7 cellular contexts compared by ENCODE assay signal in genomic region chr5:177592905-177593304, GRCh38. TPM values are rescaled to one million over a fixed set of nuclear protein-coding genes. Genes with fewer than 3 reads are reported as not detected.
DNase-seq lines count a peak whose midpoint lies in the region; FAIRE-seq and TF ChIP-seq lines count a peak whose summit lies in the region.

No MANE protein-coding gene starts in this region.

- WGBS in HUES64 = 93% methylated on average over 13 of the region's 13 CpGs
- WGBS in stomach, 5 donors = 71 to 81% (median 74%) methylated on average over 13 of the region's 13 CpGs

- peaks cover 38% of the 10 kb centered on the region for H3K36me3 ChIP-seq in HUES64 (ENCODE audit: insufficient read depth, low read length)
- H3K36me3 ChIP-seq in kidney (ENCODE audit: control insufficient read depth in 1 of 2, insufficient read depth in 2 of 2, low read length in 2 of 2) = peaks cover 24 to 33% of the 10 kb centered on the region in 2 donors
- peaks cover 34 to 39% (median 36%) of the 10 kb centered on the region in 4 donors for H3K36me3 ChIP-seq in stomach

- intact Hi-C loops in kidney (cut with DNase I) (no loop called here), stomach (cut with DNase I; ENCODE audit: low total_unique reads) (no loop called here)

- peaks cover 21% of the 10 kb centered on the region for H3K27me3 Mint-ChIP-seq in activated naive CD8-positive, alpha-beta T cell treated with anti-CD3 and anti-CD28 coated beads for 36 hours

- peaks cover 36% of the 10 kb centered on the region for H3K36me3 Mint-ChIP-seq in activated naive CD8-positive, alpha-beta T cell treated with anti-CD3 and anti-CD28 coated beads for 36 hours

- CTCF ChIA-PET in GM10248 (lab: Yijun Ruan, JAX) = interaction anchor here (0.9 to 2.5 kb wide), 6 partner anchors 8 to 139 kb away, joined by 3 to 11 read pairs (median 4); no protein-coding TSS in a partner anchor

- POLR2A ChIA-PET in GM10248 (lab: Yijun Ruan, JAX) = interaction anchor here (0.6 kb wide), 1 partner anchor 565 kb away, joined by 3 read pairs; no protein-coding TSS in a partner anchor

- peaks cover 22% of the 10 kb centered on the region for H3K4me1 Mint-ChIP-seq in activated naive CD8-positive, alpha-beta T cell treated with anti-CD3 and anti-CD28 coated beads for 36 hours

- H3K4me1 ChIP-seq in HUES64 (ENCODE audit: insufficient read depth, low read length) (0 out of 2 replicates have a peak, but pooled peaks cover 4% of the 10 kb centered on the region), kidney (ENCODE audit: control insufficient read depth in 1 of 2, insufficient read depth in 1 of 2, low read depth in 1 of 2, low read length in 2 of 2) (peaks cover 0 to 6% of the 10 kb centered on the region in 2 donors), stomach (peaks cover 11 to 26% (median 23%) of the 10 kb centered on the region in 4 donors)

- H3K27ac ChIP-seq in HUES64 (ENCODE audit: low read depth, low read length) (no peak overlapping the region; the same call in 1 of the 2 replicates), kidney (ENCODE audit: low read depth in 2 of 2, low read length in 2 of 2) (no peak overlapping the region), stomach (peak overlapping the region in 4 of 5 donors; percentile 87 to 90 (median 88))

- no peak for DNase-seq in activated naive CD8-positive, alpha-beta T cell treated with anti-CD3 and anti-CD28 coated beads for 36 hours
- DNase-seq in kidney (no peak), stomach (no peak), GM10248 (ENCODE audit: extremely low spot score) (no peak), NCI-H1092 (lab: John Stamatoyannopoulos, UW) (no peak), NCI-H748 (lab: John Stamatoyannopoulos, UW; ENCODE audit: unreplicated experiment) (no peak)

- H3K9ac ChIP-seq in HUES64 (ENCODE audit: low read depth, low read length) (peak overlapping the region; percentile 84), kidney (ENCODE audit: low read length in 2 of 2) (peak overlapping the region; percentile 84 to 95)

- H3K9me3 Mint-ChIP-seq in activated naive CD8-positive, alpha-beta T cell treated with anti-CD3 and anti-CD28 coated beads for 36 hours = no peaks in the 10 kb centered on the region

- TF ChIP-seq CTCF in kidney (IDR thresholded peaks at IDR 0.05; ENCODE audit: borderline replicate concordance, extremely low read depth, insufficient read depth) (no peak), stomach (IDR thresholded peaks at IDR 0.05) (no peak), GM10248 (IDR thresholded peaks at IDR 0.05; ENCODE audit: control extremely low read depth, extremely low read depth, low read depth, missing control alignments) (no peak)

- TF ChIP-seq POLR2A in stomach (IDR thresholded peaks at IDR 0.05) = no peak

- peak overlapping the region; percentile 79 for H3K4me3 ChIP-seq in HUES64 (ENCODE audit: low read length)
- peak overlapping the region; percentile 84 to 97 for H3K4me3 ChIP-seq in kidney (ENCODE audit: low read length in 2 of 2)
- peak overlapping the region; percentile 90 to 98 (median 96) for H3K4me3 ChIP-seq in stomach

- peaks cover 22% of the 10 kb centered on the region; the same call in 1 of the 2 replicates for H3K27me3 ChIP-seq in HUES64 (ENCODE audit: insufficient read depth, low read length)
- peaks cover 0 to 14% (median 0%) of the 10 kb centered on the region in 3 donors for H3K27me3 ChIP-seq in stomach

- H3K9me3 ChIP-seq in HUES64 (ENCODE audit: insufficient read depth, low read depth, low read length) (no peaks in the 10 kb centered on the region), kidney (ENCODE audit: control insufficient read depth in 1 of 2, low read length in 2 of 2) (no peaks in the 10 kb centered on the region), stomach (no peaks in the 10 kb centered on the region)

- no peak for TF ChIP-seq EP300 in stomach (IDR thresholded peaks at IDR 0.05)

- peak overlapping the region; percentile 94 for H3K4me3 Mint-ChIP-seq in activated naive CD8-positive, alpha-beta T cell treated with anti-CD3 and anti-CD28 coated beads for 36 hours

- FAIRE-seq in kidney (lab: Jason Lieb, UNC) = no peak

- H3K27ac Mint-ChIP-seq in activated naive CD8-positive, alpha-beta T cell treated with anti-CD3 and anti-CD28 coated beads for 36 hours = peak overlapping the region; percentile 95

RNA-seq across cellular contexts. Expression of gene TMED9, which starts 0.9 kb away (rescaled TPM):
- polyA plus RNA-seq in HUES64 (2013, experiment 1 of 2) = 121 TPM
- polyA plus RNA-seq in HUES64 (2013, experiment 2 of 2) = 120 TPM
- total RNA-seq in activated naive CD8-positive, alpha-beta T cell treated with anti-CD3 and anti-CD28 coated beads for 36 hours = 100 to 1,000 TPM; 102 to 103 TPM
- total RNA-seq in kidney (168 TPM), stomach (100 to 1,000 TPM in 1 of 5 donors, 10 to 100 TPM in 3, 1 to 10 TPM in 1; 9.3 to 107 (median 85.3) TPM)
- polyA plus RNA-seq in kidney (ENCODE audit: insufficient read depth, low read depth, low replicate concordance) (214 TPM), stomach (100 to 1,000 TPM in 1 of 3 donors, 10 to 100 TPM in 2; 39.9 to 115 (median 99.8) TPM)

RNA-seq across cellular contexts. Expression of gene B4GALT7, which starts 7.0 kb away (rescaled TPM):
- polyA plus RNA-seq in HUES64 (2013, experiment 1 of 2) = 15.5 TPM
- 18.1 TPM for polyA plus RNA-seq in HUES64 (2013, experiment 2 of 2)
- 10 to 100 TPM; 20.0 to 21.0 TPM for total RNA-seq in activated naive CD8-positive, alpha-beta T cell treated with anti-CD3 and anti-CD28 coated beads for 36 hours
- total RNA-seq in kidney = 30.7 TPM
- 42.6 TPM for polyA plus RNA-seq in kidney (ENCODE audit: insufficient read depth, low read depth, low replicate concordance)
- 10 to 100 TPM in 3 of 5 donors, 1 to 10 TPM in 2; 3.5 to 29.0 (median 11.6) TPM for total RNA-seq in stomach
- 10 to 100 TPM; 14.2 to 23.3 (median 22.6) TPM for polyA plus RNA-seq in stomach

RNA-seq across cellular contexts. Expression of gene FAM193B, which starts 38.5 kb away (rescaled TPM):
- polyA plus RNA-seq in HUES64 (2013, experiment 1 of 2) = 46.4 TPM
- polyA plus RNA-seq in HUES64 (2013, experiment 2 of 2) = 37.8 TPM
- 10 to 100 TPM; 47.2 to 52.9 TPM for total RNA-seq in activated naive CD8-positive, alpha-beta T cell treated with anti-CD3 and anti-CD28 coated beads for 36 hours
- 77.8 TPM for total RNA-seq in kidney
- polyA plus RNA-seq in kidney (ENCODE audit: insufficient read depth, low read depth, low replicate concordance) = 61.0 TPM
- total RNA-seq in stomach = 100 to 1,000 TPM in 3 of 5 donors, 10 to 100 TPM in 2; 40.4 to 316 (median 143) TPM
- polyA plus RNA-seq in stomach = 100 to 1,000 TPM; 106 to 140 (median 136) TPM

Comparison
In these comparisons a context has a peak if more than half of its experiments do, and no peak if none do; other contexts are left out.
1. H3K27ac ChIP-seq: peak in stomach (4 of 5); none in HUES64 (single experiment) and kidney (0 of 2).
2. Peak in every context shown above with its lines, with median percentiles within 50 percentile points of each other: H3K4me3 ChIP-seq.